8 cellular contexts compared by ENCODE assay signal in the genomic region with DNA sequence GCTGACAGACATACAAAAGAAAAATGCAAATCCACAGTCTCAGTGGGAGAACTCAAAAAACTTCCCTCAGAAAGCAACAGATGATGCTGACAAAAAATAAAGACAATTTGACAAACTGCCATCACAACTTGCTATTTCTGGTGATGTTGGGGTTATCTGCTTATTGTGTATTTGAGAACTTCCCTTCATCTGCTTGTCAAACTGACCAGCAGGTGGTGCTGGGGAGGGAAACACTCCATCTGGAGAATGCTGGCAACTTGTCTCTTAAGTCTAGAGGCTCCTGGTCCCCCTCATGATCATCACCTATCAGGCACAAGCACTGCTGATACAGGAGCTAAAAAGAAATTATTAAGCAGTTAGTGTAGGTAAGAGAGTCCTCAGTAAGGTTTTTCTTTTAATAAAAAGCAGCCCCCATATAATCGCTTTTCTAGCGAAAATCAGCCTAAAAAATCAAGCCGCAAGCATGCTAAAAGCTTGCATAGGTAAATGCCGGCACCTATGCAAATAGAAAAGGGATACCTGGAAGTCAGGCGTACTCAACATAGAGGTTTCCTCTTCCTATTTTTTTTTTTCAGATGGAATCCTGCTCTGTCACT. TPM values are rescaled to one million over a fixed set of nuclear protein-coding genes. Genes with fewer than 3 reads are reported as not detected.
DNase-seq lines count a peak whose midpoint lies in the region; ATAC-seq and TF ChIP-seq lines count a peak whose summit lies in the region.

No MANE protein-coding gene starts in this region.

- no peaks in the 10 kb centered on the region for H3K36me3 ChIP-seq in Loucy (ENCODE audit: insufficient read depth, low read length)

- H3K4me2 ChIP-seq in Loucy (ENCODE audit: low read depth, low read length, poor library complexity, severe bottlenecking) = peak overlapping the region; percentile 70

- H3K9me3 ChIP-seq in Loucy (ENCODE audit: insufficient read depth, low read depth, low read length) = no peaks in the 10 kb centered on the region

- peaks cover 6% of the 10 kb centered on the region; the same call in 1 of the 2 replicates for H3F3A ChIP-seq in Loucy (ENCODE audit: low read depth)

- TF ChIP-seq CTCF in Loucy (conservative IDR thresholded peaks at IDR 0.05; ENCODE audit: low read length) = peak; percentile 76
- TF ChIP-seq CTCF in choroid plexus epithelial cell (conservative IDR thresholded peaks at IDR 0.05; ENCODE audit: low read depth, low read length) = peak; percentile 82

- H2AFZ ChIP-seq in Loucy (ENCODE audit: low read length) = no peak overlapping the region

- peaks cover 22% of the 10 kb centered on the region for H3K4me1 ChIP-seq in Loucy (ENCODE audit: insufficient read depth, low read length, poor library complexity, severe bottlenecking)

- H4K20me1 ChIP-seq in Loucy (ENCODE audit: insufficient read depth, low read length, poor library complexity, severe bottlenecking) = no peaks in the 10 kb centered on the region

- peak; percentile 29 for ATAC-seq in GM18520 (IDR thresholded peaks at IDR 0.05; ENCODE audit: unreplicated experiment)

- H3K9ac ChIP-seq in Loucy (ENCODE audit: low read depth, low read length, poor library complexity, severe bottlenecking) = no peak overlapping the region

- no peaks in the 10 kb centered on the region for H3K79me2 ChIP-seq in Loucy (ENCODE audit: insufficient read depth, low read length)

- H3K27me3 ChIP-seq in Loucy (ENCODE audit: insufficient read depth, low read length, poor library complexity, severe bottlenecking) = no peaks in the 10 kb centered on the region

- peak; percentile 29 for DNase-seq in AG08396 (ENCODE audit: low spot score)
- peak; percentile 19 to 35 (median 29) for DNase-seq in activated CD4-positive, CD25-positive, alpha-beta regulatory T cell (lab: John Stamatoyannopoulos, UW)
- peak; percentile 81 for DNase-seq in choroid plexus epithelial cell (ENCODE audit: low read depth)
- peak; percentile 66 to 76 for DNase-seq in lung microvascular endothelial cell (ENCODE audit: low read depth in 2 of 2)
- DNase-seq in stimulated activated CD8-positive, alpha-beta memory T cell treated with anti-CD3 and anti-CD28 coated beads, Interleukin-7, amount 100 ng/mL, for 1 hour (ENCODE audit: low read depth in 2 of 2) = peak; percentile 20 to 39
- DNase-seq in iPS-NIHi11 (ENCODE audit: low spot score) = no peak

- no peaks in the 10 kb centered on the region for H3K9me2 ChIP-seq in Loucy (replicated peaks; ENCODE audit: low read depth, low read length)

- H3K4me3 ChIP-seq in Loucy (ENCODE audit: low read length, poor library complexity, severe bottlenecking) (peak overlapping the region; percentile 47), choroid plexus epithelial cell (ENCODE audit: low read depth, low read length) (no peak overlapping the region)

RNA-seq across cellular contexts. Expression of a gene that starts 9.8 kb away (rescaled TPM):
- 6.9 and 9.2 TPM in 2 replicates for total RNA-seq in lung microvascular endothelial cell

RNA-seq across cellular contexts. Expression of a gene that starts 11.1 kb away (rescaled TPM):
- not detected in 2 replicates for total RNA-seq in lung microvascular endothelial cell

RNA-seq across cellular contexts. Expression of a gene that starts 45.4 kb away (rescaled TPM):
- 26.4 and 52.6 TPM in 2 replicates for total RNA-seq in lung microvascular endothelial cell
